Comparison of ENCODE assay signal across 19 cellular contexts in the genomic region with DNA sequence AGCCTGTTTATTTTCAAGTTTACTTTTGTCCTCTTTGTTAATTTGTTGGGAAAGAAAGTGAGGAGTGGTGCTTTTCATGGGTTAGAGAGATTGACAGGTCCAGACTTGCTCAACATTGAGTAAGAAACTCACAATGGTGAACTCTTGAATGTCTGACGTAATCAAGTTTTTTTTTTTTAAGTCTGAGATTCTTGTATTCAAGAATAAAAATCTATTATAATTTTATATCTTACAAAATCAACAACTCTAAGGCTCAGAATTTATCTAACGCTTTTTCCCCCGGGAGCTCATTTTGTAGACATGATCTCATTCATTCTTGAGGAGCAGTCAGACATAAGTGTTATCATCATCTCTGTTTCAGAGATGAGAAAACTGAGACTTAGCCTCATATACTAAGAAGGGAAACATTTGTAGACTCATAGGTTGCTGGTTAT. TPM values are rescaled to one million over a fixed set of nuclear protein-coding genes. Genes with fewer than 3 reads are reported as not detected.
DNase-seq lines count a peak whose midpoint lies in the region; ATAC-seq and TF ChIP-seq lines count a peak whose summit lies in the region.
"Had no signal": no experiment of that assay in that cellular context is flagged by ENCODE, and none has a peak within 500 bp of the region (broad histone marks: within the 10 kb centered on the region; RNA-seq: fewer than 3 reads in every experiment).

No MANE protein-coding gene starts in this region.

- H2AFZ ChIP-seq in mammary epithelial cell (ENCODE audit: low read depth, low read length) (peak overlapping the region; percentile 42), PC-9 (no peak overlapping the region)

- BruUV-seq in mammary epithelial cell (replicated peaks; lab: Mats Ljungman, UMichigan), result no TSS peak
- BruUV-seq in PC-9 (replicated peaks; lab: Mats Ljungman, UMichigan), result no TSS peak

- H3K9me3 ChIP-seq in heart left ventricle, result no peaks in the 10 kb centered on the region
- no peaks in the 10 kb centered on the region for H3K9me3 ChIP-seq in mammary epithelial cell (replicated peaks; ENCODE audit: insufficient read depth, low read length)
- no peaks in the 10 kb centered on the region for H3K9me3 ChIP-seq in right cardiac atrium (ENCODE audit: control insufficient read depth, low read length)
- H3K9me3 ChIP-seq in thoracic aorta, result no peaks in the 10 kb centered on the region
- no peaks in the 10 kb centered on the region for H3K9me3 ChIP-seq in PC-9 (ENCODE audit: insufficient read depth, low read depth)
- H3K9me3 ChIP-seq in sigmoid colon, result no peaks in the 10 kb centered on the region
- H3K9me3 ChIP-seq: Caco-2 had no signal

- CTCF ChIA-PET in mammary epithelial cell (lab: Charles Lee; ENCODE audit: low non-redundant PET), result no interaction called here
- CTCF ChIA-PET in PC-9 (lab: Charles Lee), result interaction anchor here (0.7 kb wide), 1 partner anchor 54 kb away, joined by 3 read pairs; no protein-coding TSS in a partner anchor

- H3K36me3 ChIP-seq in heart left ventricle, result no peaks in the 10 kb centered on the region
- peaks cover 2% of the 10 kb centered on the region for H3K36me3 ChIP-seq in mammary epithelial cell (ENCODE audit: insufficient read depth, low read length)
- H3K36me3 ChIP-seq in thoracic aorta, result no peaks in the 10 kb centered on the region
- no peaks in the 10 kb centered on the region for H3K36me3 ChIP-seq in PC-9 (ENCODE audit: low read depth)
- H3K36me3 ChIP-seq in sigmoid colon, result no peaks in the 10 kb centered on the region

- H3K4me3 ChIP-seq in heart left ventricle (no peak overlapping the region), mammary epithelial cell (replicated peaks in 1 of 3; ENCODE audit: insufficient read depth in 1 of 3, low read depth in 2 of 3, low read length in 3 of 3) (no peak overlapping the region), right cardiac atrium (ENCODE audit: low read length) (no peak overlapping the region), thoracic aorta (no peak overlapping the region), PC-9 (no peak overlapping the region), sigmoid colon (no peak overlapping the region)

- peak overlapping the region; percentile 60 for H3K4me2 ChIP-seq in mammary epithelial cell (ENCODE audit: insufficient read depth, low read depth, low read length)
- H3K4me2 ChIP-seq in PC-9, result no peak overlapping the region

- WGBS in heart left ventricle, 4 donors, result 64 to 77% (median 71%) methylated on average over 3 of the region's 3 CpGs
- 3% methylated on average over 3 of the region's 3 CpGs for WGBS in mammary epithelial cell (ENCODE audit: low coverage, missing lambda C conversion rate)
- WGBS in right cardiac atrium, result 50% methylated on average over 3 of the region's 3 CpGs
- 91 to 92% methylated on average over 3 of the region's 3 CpGs for whole genome bisulfite sequencing in sigmoid colon, 2 donors

- in situ Hi-C loops in mammary epithelial cell (cut with MboI; ENCODE audit: low sequenced_read_pairs in 2 of 2), result no loop called here

- no peaks in the 10 kb centered on the region for H3K27me3 ChIP-seq in heart left ventricle
- no peaks in the 10 kb centered on the region for H3K27me3 ChIP-seq in mammary epithelial cell (ENCODE audit: insufficient read depth, low read length)
- H3K27me3 ChIP-seq in right cardiac atrium (ENCODE audit: control insufficient read depth, insufficient read depth), result no peaks in the 10 kb centered on the region
- H3K27me3 ChIP-seq in thoracic aorta (replicated peaks; ENCODE audit: insufficient read depth), result no peaks in the 10 kb centered on the region
- H3K27me3 ChIP-seq in PC-9 (ENCODE audit: insufficient read depth, low read depth), result no peaks in the 10 kb centered on the region
- no peaks in the 10 kb centered on the region for H3K27me3 ChIP-seq in sigmoid colon

- TF ChIP-seq EP300 in sigmoid colon (IDR thresholded peaks at IDR 0.05), result no peak

- no peak for TF ChIP-seq CTCF in heart left ventricle (IDR thresholded peaks at IDR 0.05)
- no peak for TF ChIP-seq CTCF in mammary epithelial cell (conservative IDR thresholded peaks at IDR 0.05 in 1 of 2, IDR thresholded peaks at IDR 0.05 in 1 of 2; ENCODE audit: extremely low read depth in 1 of 2, insufficient read depth in 1 of 2, low read depth in 1 of 2, low read length in 2 of 2)
- TF ChIP-seq CTCF in thoracic aorta (IDR thresholded peaks at IDR 0.05), result no peak
- no peak for TF ChIP-seq CTCF in PC-9 (conservative IDR thresholded peaks at IDR 0.05)
- TF ChIP-seq CTCF in sigmoid colon (IDR thresholded peaks at IDR 0.05), result no peak

- H3K27ac ChIP-seq in heart left ventricle, result peak overlapping the region in 8 of 12 donors; percentile 7 to 85 (median 36)
- H3K27ac ChIP-seq in mammary epithelial cell (ENCODE audit: insufficient read depth, low read depth, low read length), result peak overlapping the region; percentile 60
- H3K27ac ChIP-seq in right cardiac atrium (ENCODE audit: low read length), result no peak overlapping the region
- no peak overlapping the region for H3K27ac ChIP-seq in thoracic aorta
- H3K27ac ChIP-seq in PC-9, result no peak overlapping the region
- H3K27ac ChIP-seq in sigmoid colon, result peak overlapping the region in 1 of 4 donors; percentile 1
- H3K27ac ChIP-seq: HL-60 had no signal

- DNase-seq in heart left ventricle, result no peak
- no peak for DNase-seq in cardiac septum (ENCODE audit: low spot score)
- peak; percentile 83 for DNase-seq in mammary epithelial cell
- DNase-seq in right cardiac atrium, result no peak
- no peak for DNase-seq in thoracic aorta (ENCODE audit: low spot score)
- DNase-seq in hepatic stellate cell (ENCODE audit: low spot score), result no peak
- DNase-seq in PC-9, result no peak
- no peak for DNase-seq in sigmoid colon
- DNase-seq: activated CD4-positive, alpha-beta T cell treated with anti-CD3 and anti-CD28 coated beads for 36 hours; activated T-cell treated with anti-CD3 and anti-CD28 coated beads, Interleukin-2, amount 50 U/mL, for 72 hours; amygdala; effector memory CD4-positive, alpha-beta T cell; NCI-H446; PC-3; posterior cingulate gyrus; stimulated activated CD8-positive, alpha-beta memory T cell treated with anti-CD3 and anti-CD28 coated beads, Interleukin-4, amount 100 ng/mL, for 48 hours had no signal

- H3K4me1 ChIP-seq in heart left ventricle (peaks cover 0 to 8% (median 0%) of the 10 kb centered on the region in 12 donors), mammary epithelial cell (ENCODE audit: insufficient read depth, low read length) (peaks cover 20% of the 10 kb centered on the region), right cardiac atrium (ENCODE audit: control insufficient read depth, insufficient read depth, low read length) (no peaks in the 10 kb centered on the region), thoracic aorta (ENCODE audit: control insufficient read depth in 1 of 2, low read depth in 2 of 2) (no peaks in the 10 kb centered on the region), PC-9 (replicated peaks; ENCODE audit: insufficient read depth) (no peaks in the 10 kb centered on the region), sigmoid colon (no peaks in the 10 kb centered on the region)

- no peaks in the 10 kb centered on the region for H3K9me2 ChIP-seq in PC-9 (ENCODE audit: insufficient read depth)

- H4K20me1 ChIP-seq in mammary epithelial cell (ENCODE audit: insufficient read depth, low read length) (no peaks in the 10 kb centered on the region), PC-9 (ENCODE audit: insufficient read depth) (no peaks in the 10 kb centered on the region)

- intact Hi-C loops in heart left ventricle (cut with DNase I), result no loop called here
- intact Hi-C loops in cardiac septum (cut with DNase I), result no loop called here
- intact Hi-C loops in mammary epithelial cell (cut with micrococcal nuclease), result no loop called here
- intact Hi-C loops in right cardiac atrium (cut with DNase I), result no loop called here
- intact Hi-C loops in PC-9 (cut with micrococcal nuclease; ENCODE audit: unreplicated experiment), result no loop called here
- intact Hi-C loops in sigmoid colon (cut with DNase I), result no loop called here

- ATAC-seq in heart left ventricle (peak in 3 of 4 donors; percentile 66 to 90 (median 68)), right cardiac atrium (peak; percentile 62 to 81), thoracic aorta (ENCODE audit: insufficient number of reproducible peaks, low FRiP score, low read depth) (peak; percentile 36)
- ATAC-seq: activated CD4-positive, alpha-beta T cell treated with anti-CD3 and anti-CD28 coated beads for 36 hours; activated T-cell treated with anti-CD3 and anti-CD28 coated beads, Interleukin-2, amount 50 U/mL, for 72 hours; HCT116; PC-3 had no signal

- peak overlapping the region; percentile 11 for H3K9ac ChIP-seq in mammary epithelial cell (ENCODE audit: insufficient read depth, low read length)

- POLR2A ChIA-PET in PC-9 (lab: Charles Lee; ENCODE audit: unreplicated experiment), result interaction anchor here (0.7 kb wide), 1 partner anchor 206 kb away, joined by 3 read pairs; no protein-coding TSS in a partner anchor

- H3F3A ChIP-seq in PC-9 (ENCODE audit: insufficient read depth, low read depth), result no peaks in the 10 kb centered on the region; the same call in 1 of the 2 replicates

- dilution Hi-C loops in mammary epithelial cell (cut with HindIII; ENCODE audit: low sequenced_read_pairs), result no loop called here

- TF ChIP-seq POLR2A in heart left ventricle (IDR thresholded peaks at IDR 0.05), result no peak
- TF ChIP-seq POLR2A in sigmoid colon (IDR thresholded peaks at IDR 0.05), result no peak

- H3K79me2 ChIP-seq in mammary epithelial cell (ENCODE audit: insufficient read depth, low read length), result no peaks in the 10 kb centered on the region
- no peaks in the 10 kb centered on the region for H3K79me2 ChIP-seq in PC-9 (ENCODE audit: low read depth)

RNA-seq across cellular contexts. Expression of gene SPTBN2, which starts 39.1 kb away (rescaled TPM):
- total RNA-seq in heart left ventricle (1 to 10 TPM in 3 of 9 donors, under 1 TPM in 6; 0.50 to 3.1 (median 0.91) TPM), cardiac septum (1.7 TPM), mammary epithelial cell (10 to 100 TPM; 24.8 to 57.2 TPM), right cardiac atrium (1 to 10 TPM; 2.3 to 7.0 (median 3.1) TPM), thoracic aorta (1 to 10 TPM; 1.2 to 5.6 TPM), PC-9 (2021) (51.0 and 66.8 TPM in 2 replicates), sigmoid colon (1 to 10 TPM in 3 of 4 donors, under 1 TPM in 1; 0.33 to 4.9 (median 2.7) TPM)
- polyA plus RNA-seq in heart left ventricle (under 1 TPM; 0.30 to 0.62 TPM), mammary epithelial cell (10.9 TPM), right cardiac atrium (0.38 TPM), sigmoid colon (1 to 10 TPM; 1.4 to 5.7 (median 4.2) TPM)
- polyA minus RNA-seq in mammary epithelial cell, result 35.6 TPM

Comparison
In these comparisons a context has a peak if more than half of its experiments do, and no peak if none do; other contexts are left out.
1. H3K27ac ChIP-seq: peak in heart left ventricle (8 of 12) and mammary epithelial cell (single experiment); none in right cardiac atrium (single experiment), thoracic aorta (0 of 2) and PC-9 (single experiment).
2. Peak in every context shown above with its lines, with median percentiles within 50 percentile points of each other: ATAC-seq.